ENCODE assay signal across 19 cellular contexts in the genomic region with DNA sequence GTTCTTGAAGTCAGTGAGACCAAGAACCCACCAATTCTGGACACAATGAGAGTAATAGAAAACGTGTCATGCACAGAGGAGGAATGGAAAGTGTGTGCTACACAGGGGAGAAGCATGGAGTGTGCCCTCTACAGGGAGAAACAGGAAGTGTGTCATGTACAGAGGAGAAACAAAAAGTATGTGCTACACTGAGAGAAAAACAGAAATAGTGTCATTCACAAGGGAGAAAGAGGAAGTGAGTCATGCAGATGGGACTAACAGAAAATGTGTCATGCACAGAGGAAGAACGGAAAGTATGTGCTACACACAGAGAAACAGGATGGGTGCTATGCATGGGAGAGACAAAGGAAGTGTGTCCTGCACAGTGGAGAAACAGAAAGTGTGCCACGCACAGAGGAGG.
DNase-seq lines count a peak whose midpoint lies in the region; ATAC-seq, FAIRE-seq and TF ChIP-seq lines count a peak whose summit lies in the region.
"Had no signal": no experiment of that assay in that cellular context is flagged by ENCODE, and none has a peak within 500 bp of the region (broad histone marks: within the 10 kb centered on the region; RNA-seq: fewer than 3 reads in every experiment).

No MANE protein-coding gene starts in this region.

- intact Hi-C loops in kidney (cut with DNase I), result no loop called here

- no peak overlapping the region for H3K4me3 ChIP-seq in kidney (ENCODE audit: low read length in 2 of 2)
- H3K4me3 ChIP-seq: lower lobe of right lung, Peyer's patch, smooth muscle cell had no signal

- H3K27ac Mint-ChIP-seq in stimulated activated memory B cell treated with anti-CD40 and anti-IgM and Interleukin-4, amounts not matched to agents 10 μg/mL and 1 μg/mL and 100 μg/mL, for 72 hours, result no peak overlapping the region
- H3K27ac Mint-ChIP-seq: naive thymus-derived CD4-positive, alpha-beta T cell; type B pancreatic cell had no signal

- no peaks in the 10 kb centered on the region for H3K27me3 Mint-ChIP-seq in stimulated activated memory B cell treated with anti-CD40 and anti-IgM and Interleukin-4, amounts not matched to agents 10 μg/mL and 1 μg/mL and 100 μg/mL, for 72 hours
- H3K27me3 Mint-ChIP-seq: naive thymus-derived CD4-positive, alpha-beta T cell; type B pancreatic cell had no signal

- TF ChIP-seq CTCF in GM12874 (IDR thresholded peaks at IDR 0.05; ENCODE audit: insufficient read depth, low read depth, low read length) (peak; percentile 30; the same call in 1 of the 2 replicates), kidney (IDR thresholded peaks at IDR 0.05; ENCODE audit: borderline replicate concordance, extremely low read depth, insufficient read depth) (peak; percentile 3)

- no peaks in the 10 kb centered on the region for H3K36me3 ChIP-seq in kidney (ENCODE audit: control insufficient read depth in 1 of 2, insufficient read depth in 2 of 2, low read length in 2 of 2)
- H3K36me3 ChIP-seq: lower lobe of right lung, Peyer's patch had no signal

- H3K4me1 ChIP-seq in kidney (ENCODE audit: control insufficient read depth in 1 of 2, insufficient read depth in 1 of 2, low read depth in 1 of 2, low read length in 2 of 2), result no peaks in the 10 kb centered on the region
- H3K4me1 ChIP-seq: lower lobe of right lung, Peyer's patch had no signal

- no peak overlapping the region for H3K27ac ChIP-seq in kidney (ENCODE audit: low read depth in 2 of 2, low read length in 2 of 2)
- H3K27ac ChIP-seq: lower lobe of right lung, Peyer's patch had no signal

- DNase-seq in RPMI8226, result peak; percentile 2
- no peak for DNase-seq in kidney
- DNase-seq in NOMO-1 treated with DMSO at 0.1 percent for 48 hours (lab: John Stamatoyannopoulos, UW; ENCODE audit: unreplicated experiment), result no peak
- DNase-seq: activated CD8-positive, alpha-beta memory T cell treated with anti-CD3 and anti-CD28 coated beads for 24 hours; amniotic stem cell; foreskin melanocyte; lower lobe of right lung; naive thymus-derived CD4-positive, alpha-beta T cell; NCI-H1417; NCI-H510A; Peyer's patch; posterior cingulate gyrus had no signal

- H3K4me3 Mint-ChIP-seq in stimulated activated memory B cell treated with anti-CD40 and anti-IgM and Interleukin-4, amounts not matched to agents 10 μg/mL and 1 μg/mL and 100 μg/mL, for 72 hours, result no peak overlapping the region
- H3K4me3 Mint-ChIP-seq: naive thymus-derived CD4-positive, alpha-beta T cell; type B pancreatic cell had no signal

- no peak for FAIRE-seq in kidney (lab: Jason Lieb, UNC)

- no peak overlapping the region for H3K9ac ChIP-seq in kidney (ENCODE audit: low read length in 2 of 2)

- H3K9me3 ChIP-seq in kidney (ENCODE audit: control insufficient read depth in 1 of 2, low read length in 2 of 2), result no peaks in the 10 kb centered on the region
- H3K9me3 ChIP-seq: lower lobe of right lung, Peyer's patch had no signal

- H3K36me3 Mint-ChIP-seq in stimulated activated memory B cell treated with anti-CD40 and anti-IgM and Interleukin-4, amounts not matched to agents 10 μg/mL and 1 μg/mL and 100 μg/mL, for 72 hours, result no peaks in the 10 kb centered on the region
- H3K36me3 Mint-ChIP-seq: type B pancreatic cell had no signal

- ATAC-seq in HG02798 (IDR thresholded peaks at IDR 0.05; ENCODE audit: poor library complexity, unreplicated experiment), result peak; percentile 37
- no peak for ATAC-seq in stimulated activated memory B cell treated with anti-CD40 and anti-IgM and Interleukin-4, amounts not matched to agents 10 μg/mL and 1 μg/mL and 100 μg/mL, for 72 hours
- ATAC-seq in GM18873 (IDR thresholded peaks at IDR 0.05; ENCODE audit: low FRiP score, unreplicated experiment), result no peak
- no peak for ATAC-seq in GM19023 (IDR thresholded peaks at IDR 0.05; ENCODE audit: unreplicated experiment)
- ATAC-seq: lower lobe of right lung; naive thymus-derived CD4-positive, alpha-beta T cell had no signal

- H3K9me3 Mint-ChIP-seq in stimulated activated memory B cell treated with anti-CD40 and anti-IgM and Interleukin-4, amounts not matched to agents 10 μg/mL and 1 μg/mL and 100 μg/mL, for 72 hours, result peaks cover 11% of the 10 kb centered on the region
- H3K9me3 Mint-ChIP-seq: type B pancreatic cell had no signal

- H3K4me1 Mint-ChIP-seq in stimulated activated memory B cell treated with anti-CD40 and anti-IgM and Interleukin-4, amounts not matched to agents 10 μg/mL and 1 μg/mL and 100 μg/mL, for 72 hours, result peaks cover 7% of the 10 kb centered on the region
